Comparison of ENCODE assay signal across 8 cellular contexts in the genomic region with DNA sequence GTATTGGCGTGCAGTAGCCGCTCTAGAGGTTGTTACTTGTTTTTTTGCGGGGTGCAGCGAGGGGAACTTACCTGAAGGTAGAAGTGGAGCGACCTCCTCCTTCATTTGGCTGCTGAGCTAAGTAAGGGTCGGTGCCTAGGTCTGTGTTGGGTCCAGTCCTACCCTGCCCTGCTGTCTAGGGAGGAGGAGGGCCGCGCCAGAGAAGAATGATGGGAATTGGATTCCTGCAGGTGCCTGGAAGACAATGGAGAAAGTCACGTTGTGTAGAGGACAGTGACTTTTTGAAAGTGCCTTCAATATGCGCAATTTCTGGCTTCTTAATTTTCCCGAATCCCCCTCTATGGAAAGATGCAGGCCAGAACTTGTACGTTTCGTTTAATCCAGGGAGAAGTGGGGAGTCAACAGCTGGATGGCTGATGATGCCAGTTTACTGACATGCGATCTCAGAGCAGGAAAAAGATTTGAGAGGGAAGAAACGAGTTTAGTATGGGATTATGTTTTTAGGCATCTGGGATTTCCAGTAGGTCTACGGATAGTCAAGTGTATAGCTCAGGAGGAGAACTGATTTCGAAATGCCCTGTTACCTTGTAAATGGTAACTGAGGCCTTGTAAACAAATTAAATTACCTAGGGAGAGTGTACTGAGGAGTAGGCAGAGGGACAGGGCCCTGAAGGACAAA. TPM values are rescaled to one million over a fixed set of nuclear protein-coding genes. Genes with fewer than 3 reads are reported as not detected.
DNase-seq lines count a peak whose midpoint lies in the region; ATAC-seq and TF ChIP-seq lines count a peak whose summit lies in the region.

No MANE protein-coding gene starts in this region.

- H3K4me1 ChIP-seq in HCT116 (ENCODE audit: control insufficient read depth in 1 of 2, insufficient read depth in 2 of 2, low read length in 2 of 2) (peaks cover 0 to 19% of the 10 kb centered on the region in 2 experiments; a peak in 3 of 4 replicates), fibroblast of lung (ENCODE audit: control insufficient read depth, extremely low read depth, insufficient read depth, low read length) (peaks cover 4% of the 10 kb centered on the region), osteoblast (ENCODE audit: insufficient read depth, low read length) (peaks cover 12% of the 10 kb centered on the region)

- TSS peak; percentile 61 for BruUV-seq in HCT116 (replicated peaks; lab: Mats Ljungman, UMichigan)

- H3K36me3 ChIP-seq in HCT116 (ENCODE audit: control insufficient read depth in 1 of 2, insufficient read depth in 2 of 2, low read length in 2 of 2) (0 out of 4 replicates have a peak, but pooled peaks cover 0 to 3% of the 10 kb centered on the region in 2 experiments), SU-DHL-6 (ENCODE audit: low read length) (peaks cover 5% of the 10 kb centered on the region), fibroblast of lung (ENCODE audit: control insufficient read depth, insufficient read depth, low read length) (no peaks in the 10 kb centered on the region), osteoblast (ENCODE audit: insufficient read depth, low read length) (no peaks in the 10 kb centered on the region)

- ATAC-seq in HCT116, result peak; percentile 46
- no peak for ATAC-seq in HG03439 (IDR thresholded peaks at IDR 0.05; ENCODE audit: unreplicated experiment)
- ATAC-seq in GM21423 (IDR thresholded peaks at IDR 0.05; ENCODE audit: unreplicated experiment), result no peak

- H3K79me2 ChIP-seq in HCT116 (ENCODE audit: insufficient read depth, low read length) (peaks cover 53% of the 10 kb centered on the region), SU-DHL-6 (ENCODE audit: insufficient read depth, low read length) (peaks cover 26% of the 10 kb centered on the region; the same call in 1 of the 2 replicates), fibroblast of lung (ENCODE audit: control insufficient read depth, insufficient read depth, low read length) (peaks cover 10% of the 10 kb centered on the region), osteoblast (ENCODE audit: insufficient read depth, low read length) (peaks cover 33% of the 10 kb centered on the region)

- no peaks in the 10 kb centered on the region for H3K27me3 ChIP-seq in HCT116 (ENCODE audit: insufficient read depth, low read length)
- no peaks in the 10 kb centered on the region for H3K27me3 ChIP-seq in SU-DHL-6 (ENCODE audit: low read length)
- H3K27me3 ChIP-seq in fibroblast of lung (ENCODE audit: control insufficient read depth, insufficient read depth, low read length), result no peaks in the 10 kb centered on the region
- H3K27me3 ChIP-seq in osteoblast (ENCODE audit: insufficient read depth, low read length), result no peaks in the 10 kb centered on the region

- TF ChIP-seq CTCF in HCT116 (IDR thresholded peaks at IDR 0.05 in 2 of 3, conservative IDR thresholded peaks at IDR 0.05 in 1 of 3; ENCODE audit: borderline replicate concordance in 1 of 3, insufficient read depth in 1 of 3, low read depth in 2 of 3, low read length in 2 of 3) (no peak), SU-DHL-6 (IDR thresholded peaks at IDR 0.05; ENCODE audit: insufficient read depth, low read length, poor library complexity, severe bottlenecking) (no peak), fibroblast of lung (conservative IDR thresholded peaks at IDR 0.05 in 1 of 2, IDR thresholded peaks at IDR 0.05 in 1 of 2; ENCODE audit: low read depth in 1 of 2, low read length in 2 of 2) (no peak), osteoblast (IDR thresholded peaks at IDR 0.05; ENCODE audit: extremely low read depth, low read depth, low read length) (no peak)

- H3K9ac ChIP-seq in HCT116 (ENCODE audit: low read length) (peak overlapping the region; percentile 83), SU-DHL-6 (ENCODE audit: low read length) (peak overlapping the region; percentile 78), fibroblast of lung (ENCODE audit: insufficient read depth, low read length) (peak overlapping the region; percentile 76)

- H3K4me2 ChIP-seq in HCT116 (ENCODE audit: low read length) (peak overlapping the region; percentile 86), SU-DHL-6 (ENCODE audit: low read depth, low read length, poor library complexity, severe bottlenecking) (peak overlapping the region; percentile 75), fibroblast of lung (ENCODE audit: extremely low read depth, insufficient read depth, low read length) (peak overlapping the region; percentile 99), osteoblast (ENCODE audit: insufficient read depth, low read length) (peak overlapping the region; percentile 99)

- H3K9me2 ChIP-seq in HCT116 (ENCODE audit: insufficient read depth), result no peaks in the 10 kb centered on the region
- no peaks in the 10 kb centered on the region for H3K9me2 ChIP-seq in SU-DHL-6 (replicated peaks; ENCODE audit: insufficient read depth, low read length)

- DNase-seq in COLO668 (lab: John Stamatoyannopoulos, UW; ENCODE audit: unreplicated experiment), result peak; percentile 35
- DNase-seq in HCT116 (ENCODE audit: low read depth, low spot score), result peak; percentile 6
- DNase-seq in fibroblast of lung (ENCODE audit: low read depth in 2 of 2), result peak in 1 of 2 donors; percentile 17
- peak; percentile 56 for DNase-seq in osteoblast (ENCODE audit: insufficient read length, low spot score, missing footprints)
- no peak for DNase-seq in GM19238 (ENCODE audit: insufficient read length, low spot score)

- H2AFZ ChIP-seq in HCT116 (ENCODE audit: low read depth, low read length, poor library complexity, severe bottlenecking) (peak overlapping the region; percentile 55), SU-DHL-6 (ENCODE audit: low read depth, low read length, severe bottlenecking) (peak overlapping the region; percentile 87), fibroblast of lung (ENCODE audit: low read length) (peak overlapping the region; percentile 80), osteoblast (ENCODE audit: low read length) (peak overlapping the region; percentile 96)

- TF ChIP-seq RAD21 in HCT116 (IDR thresholded peaks at IDR 0.05; ENCODE audit: low read depth), result no peak

- no peaks in the 10 kb centered on the region for H4K20me1 ChIP-seq in HCT116 (ENCODE audit: insufficient read depth)
- H4K20me1 ChIP-seq in SU-DHL-6 (ENCODE audit: low read depth, low read length), result no peaks in the 10 kb centered on the region
- H4K20me1 ChIP-seq in fibroblast of lung (ENCODE audit: control insufficient read depth, extremely low read depth, insufficient read depth, low read length), result no peaks in the 10 kb centered on the region
- peaks cover 3% of the 10 kb centered on the region for H4K20me1 ChIP-seq in osteoblast (ENCODE audit: insufficient read depth, low read length)

- H3K9me3 ChIP-seq in HCT116 (ENCODE audit: control insufficient read depth in 1 of 2, insufficient read depth in 1 of 2, low read depth in 1 of 2, low read length in 2 of 2), result no peaks in the 10 kb centered on the region
- H3K9me3 ChIP-seq in SU-DHL-6 (ENCODE audit: insufficient read depth, low read length), result no peaks in the 10 kb centered on the region
- H3K9me3 ChIP-seq in fibroblast of lung (ENCODE audit: control insufficient read depth, insufficient read depth, low read depth, low read length), result no peaks in the 10 kb centered on the region
- no peaks in the 10 kb centered on the region for H3K9me3 ChIP-seq in osteoblast (ENCODE audit: low read depth, low read length)

- no peak for TF ChIP-seq POLR2A in HCT116 (IDR thresholded peaks at IDR 0.05; ENCODE audit: borderline replicate concordance, extremely low read depth, insufficient read depth, insufficient read length)

- H3K27ac ChIP-seq in HCT116 (ENCODE audit: low read depth, low read length) (peak overlapping the region; percentile 75), SU-DHL-6 (ENCODE audit: low read depth, low read length) (no peak overlapping the region), fibroblast of lung (ENCODE audit: insufficient read depth, low read length) (peak overlapping the region; percentile 72), osteoblast (ENCODE audit: low read depth, low read length) (peak overlapping the region; percentile 69)

- RAD21 ChIA-PET in HCT116 (lab: Charles Lee; ENCODE audit: low non-redundant PET in 1 of 2, low total read pairs in 2 of 2, uncharacterized antibody in 2 of 2, unreplicated experiment in 2 of 2), result interaction anchor here in 1 of 2 experiments (1.3 kb wide), 1 partner anchor 94 kb away, joined by 3 read pairs; no protein-coding TSS in a partner anchor

- POLR2A ChIA-PET in HCT116 (lab: Charles Lee), result interaction anchor here (0.9 to 1.1 kb wide), 3 partner anchors 21 to 63 kb away, joined by 3 read pairs; no protein-coding TSS in a partner anchor

- H3F3A ChIP-seq in SU-DHL-6 (ENCODE audit: insufficient read depth), result no peaks in the 10 kb centered on the region; the same call in 1 of the 2 replicates

- H3K4me3 ChIP-seq in HCT116 (replicated peaks in 1 of 2; ENCODE audit: low read depth in 1 of 2, low read length in 2 of 2) (peak overlapping the region; percentile 88 to 89), SU-DHL-6 (ENCODE audit: insufficient read depth, low read length, poor library complexity, severe bottlenecking) (peak overlapping the region; percentile 85), fibroblast of lung (replicated peaks in 1 of 4; ENCODE audit: control extremely low read depth in 1 of 4, insufficient read depth in 1 of 4, low read depth in 3 of 4, low read length in 4 of 4) (peak overlapping the region; percentile 68 to 98 (median 80)), osteoblast (ENCODE audit: insufficient read depth, low read length) (peak overlapping the region; percentile 82)

- CTCF ChIA-PET in HCT116 (lab: Charles Lee), result interaction anchor here (1.0 to 1.1 kb wide), 2 partner anchors 62 to 141 kb away, joined by 3 to 5 read pairs; no protein-coding TSS in a partner anchor

- intact Hi-C loops in HCT116 (cut with micrococcal nuclease), result loop anchor here (5.0 kb wide), 1 partner anchor 199 kb away; no protein-coding TSS in a partner anchor

TF ChIP-seq in HCT116, 20 proteins besides CTCF, POLR2A, EP300 and RAD21:
- TF ChIP-seq EZH2phosphoT487 (IDR thresholded peaks at IDR 0.05; ENCODE audit: borderline replicate concordance), result no peak
- TF ChIP-seq, protein P1, sequence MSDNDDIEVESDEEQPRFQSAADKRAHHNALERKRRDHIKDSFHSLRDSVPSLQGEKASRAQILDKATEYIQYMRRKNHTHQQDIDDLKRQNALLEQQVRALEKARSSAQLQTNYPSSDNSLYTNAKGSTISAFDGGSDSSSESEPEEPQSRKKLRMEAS (IDR thresholded peaks at IDR 0.05), result peak; percentile 17; the same call in 1 of the 2 replicates

RNA-seq across cellular contexts. Expression of gene MRPS9, which starts 0.7 kb away (rescaled TPM):
- total RNA-seq in HCT116 (2021; ENCODE audit: unreplicated experiment) (49.7 TPM), fibroblast of lung (21.3 and 21.6 TPM in 2 replicates), osteoblast (17.7 and 18.9 TPM in 2 replicates)
- polyA plus RNA-seq in HCT116 (2012), result 31.1 and 36.8 TPM in 2 replicates
- 25.3 and 30.7 TPM in 2 replicates for polyA plus RNA-seq in fibroblast of lung
- 21.1 and 26.4 TPM in 2 replicates for polyA plus RNA-seq in fibroblast of lung (2012)
- 4.6 and 6.6 TPM in 2 replicates for polyA minus RNA-seq in fibroblast of lung (ENCODE audit: low replicate concordance)
